In the genomic region with DNA sequence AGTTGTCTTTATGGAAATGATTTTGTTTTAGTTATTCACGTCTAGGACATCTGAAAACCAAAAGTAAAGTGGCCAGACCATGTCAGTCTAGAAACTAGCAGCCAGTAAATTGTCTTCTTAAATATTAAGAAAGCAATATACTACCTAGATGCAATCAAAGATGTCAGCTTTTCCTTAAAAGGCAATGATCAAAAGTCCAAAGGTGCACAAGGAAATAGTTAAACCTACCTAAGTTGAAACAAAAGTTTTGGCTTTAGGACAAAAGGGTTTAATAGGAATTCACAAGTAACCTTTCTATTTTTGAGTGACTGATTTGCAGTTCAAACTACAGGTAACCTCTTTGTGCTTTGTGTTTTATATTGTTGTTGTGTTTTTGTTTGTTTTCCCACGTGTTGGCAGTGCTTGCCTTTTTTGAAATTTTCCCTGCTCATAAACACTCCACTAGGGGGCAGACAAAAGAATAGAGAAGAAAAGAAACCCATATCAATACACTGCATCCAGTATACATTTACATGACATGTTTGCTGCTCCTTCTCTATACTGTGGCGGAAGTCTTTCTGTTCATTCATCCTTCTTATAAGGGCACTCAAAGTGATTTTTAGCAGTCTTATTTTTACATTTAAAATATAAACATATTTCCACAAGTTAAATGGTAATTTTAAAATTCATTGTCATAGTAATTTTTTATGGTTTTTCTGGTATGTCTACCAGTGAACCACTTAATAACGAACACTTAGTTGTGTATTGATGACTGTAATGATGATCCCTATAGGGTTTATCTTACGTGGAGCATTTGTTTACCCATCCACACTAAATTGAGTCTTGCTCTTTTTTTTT, we compare ENCODE assay signal across 8 cellular contexts.
A peak's percentile ranks its signal among the peaks of the same experiment; 100 is the strongest.
DNase-seq lines count a peak whose midpoint lies in the region; ATAC-seq, FAIRE-seq and TF ChIP-seq lines count a peak whose summit lies in the region.

No MANE protein-coding gene starts in this region.

- H3K27me3 ChIP-seq in Karpas-422 (ENCODE audit: low read length) (no peaks in the 10 kb centered on the region), gastrocnemius medialis (no peaks in the 10 kb centered on the region)

- H3K27ac Mint-ChIP-seq in activated naive CD4-positive, alpha-beta T cell treated with anti-CD3 and anti-CD28 coated beads for 36 hours, result no peak overlapping the region

- no peaks in the 10 kb centered on the region for H3K9me2 ChIP-seq in Karpas-422 (replicated peaks; ENCODE audit: insufficient read depth, low read length)

- CTCF ChIA-PET in activated naive CD4-positive, alpha-beta T cell treated with anti-CD3 and anti-CD28 coated beads for 36 hours (lab: Charles Lee), result no interaction called here

- H3K4me1 Mint-ChIP-seq in activated naive CD4-positive, alpha-beta T cell treated with anti-CD3 and anti-CD28 coated beads for 36 hours (ENCODE audit: low read depth), result peaks cover 8% of the 10 kb centered on the region

- H3K4me3 ChIP-seq in Karpas-422 (ENCODE audit: low read length), result no peak overlapping the region
- H3K4me3 ChIP-seq in gastrocnemius medialis, result no peak overlapping the region

- H3K9me3 ChIP-seq in Karpas-422 (ENCODE audit: low read length) (no peaks in the 10 kb centered on the region), gastrocnemius medialis (no peaks in the 10 kb centered on the region)

- H3K36me3 ChIP-seq in Karpas-422 (ENCODE audit: insufficient read depth, low read length), result no peaks in the 10 kb centered on the region
- no peaks in the 10 kb centered on the region for H3K36me3 ChIP-seq in gastrocnemius medialis

- in situ Hi-C loops in gastrocnemius medialis (cut with MboI; ENCODE audit: low sequenced_read_pairs in 4 of 4), result no loop called here

- no peak overlapping the region for H3K4me3 Mint-ChIP-seq in activated naive CD4-positive, alpha-beta T cell treated with anti-CD3 and anti-CD28 coated beads for 36 hours

- intact Hi-C loops in gastrocnemius medialis (cut with DNase I; ENCODE audit: low total_unique reads), result no loop called here
- intact Hi-C loops in activated naive CD4-positive, alpha-beta T cell treated with anti-CD3 and anti-CD28 coated beads for 36 hours (cut with micrococcal nuclease), result loop anchor here (1.0 to 5.0 kb wide), 2 partner anchors 93 to 114 kb away; a partner anchor contains a TSS

- H3K27ac ChIP-seq in Karpas-422 (ENCODE audit: low read length), result no peak overlapping the region
- peak overlapping the region; percentile 38 to 95 (median 83) for H3K27ac ChIP-seq in gastrocnemius medialis

- H3K79me2 ChIP-seq in Karpas-422 (ENCODE audit: low read length), result no peaks in the 10 kb centered on the region

- H3K4me1 ChIP-seq in Karpas-422 (ENCODE audit: low read length) (no peaks in the 10 kb centered on the region), gastrocnemius medialis (peaks cover 74 to 86% of the 10 kb centered on the region in 2 donors)

- peaks cover 14% of the 10 kb centered on the region for H3K27me3 Mint-ChIP-seq in activated naive CD4-positive, alpha-beta T cell treated with anti-CD3 and anti-CD28 coated beads for 36 hours (ENCODE audit: low read depth)

- ATAC-seq in GM21360 (IDR thresholded peaks at IDR 0.05; ENCODE audit: unreplicated experiment), result peak; percentile 64
- peak; percentile 75 for ATAC-seq in SK-N-SH treated with all-trans-retinoic acid at 6 μM for 48 hours
- ATAC-seq in gastrocnemius medialis, result no peak

- H3K9me3 Mint-ChIP-seq in activated naive CD4-positive, alpha-beta T cell treated with anti-CD3 and anti-CD28 coated beads for 36 hours, result no peaks in the 10 kb centered on the region

- H3K36me3 Mint-ChIP-seq in activated naive CD4-positive, alpha-beta T cell treated with anti-CD3 and anti-CD28 coated beads for 36 hours (ENCODE audit: low read depth), result no peaks in the 10 kb centered on the region

- H3K9ac ChIP-seq in Karpas-422 (ENCODE audit: low read length), result no peak overlapping the region

- H4K20me1 ChIP-seq in Karpas-422 (ENCODE audit: insufficient read depth, low read depth, low read length), result no peaks in the 10 kb centered on the region

- TF ChIP-seq CTCF in gastrocnemius medialis (IDR thresholded peaks at IDR 0.05 in 4 of 5, conservative IDR thresholded peaks at IDR 0.05 in 1 of 5), result peak; percentile 37 to 69 (median 56)

- no peak overlapping the region for H2AFZ ChIP-seq in Karpas-422 (ENCODE audit: low read length)

- no peak overlapping the region for H3K4me2 ChIP-seq in Karpas-422 (ENCODE audit: low read depth, low read length, poor library complexity, severe bottlenecking)

- DNase-seq in EL (peak; percentile 44), Karpas-422 (peak; percentile 73), fibroblast of peridontal ligament (ENCODE audit: extremely low read depth) (peak; percentile 40), gastrocnemius medialis (no peak), RCC 7860 (ENCODE audit: low spot score) (no peak)
- no peak for DNase-seq in activated naive CD4-positive, alpha-beta T cell treated with anti-CD3 and anti-CD28 coated beads for 36 hours

- TF ChIP-seq POLR2A in gastrocnemius medialis (IDR thresholded peaks at IDR 0.05), result no peak

- FAIRE-seq in RCC 7860 (lab: Jason Lieb, UNC), result no peak

TF ChIP-seq in SK-N-SH treated with all-trans-retinoic acid at 6 μM for 48 hours, 23 proteins besides CTCF, POLR2A, EP300 and RAD21:
- TF ChIP-seq ISL1 (CRISPR knock-in tag; IDR thresholded peaks at IDR 0.05) (no peak), ZNF8 (CRISPR knock-in tag; IDR thresholded peaks at IDR 0.05) (no peak), TOX (CRISPR knock-in tag; IDR thresholded peaks at IDR 0.05; ENCODE audit: borderline replicate concordance) (no peak), SNAI2 (CRISPR knock-in tag; IDR thresholded peaks at IDR 0.05) (no peak), ZNF70 (CRISPR knock-in tag; IDR thresholded peaks at IDR 0.05) (no peak), BACH2 (CRISPR knock-in tag; IDR thresholded peaks at IDR 0.05; ENCODE audit: borderline replicate concordance) (no peak), GLIS3 (CRISPR knock-in tag; IDR thresholded peaks at IDR 0.05) (no peak), OSR1 (CRISPR knock-in tag; IDR thresholded peaks at IDR 0.05) (no peak), ZFP30 (CRISPR knock-in tag; IDR thresholded peaks at IDR 0.05) (no peak), PPARA (CRISPR knock-in tag; IDR thresholded peaks at IDR 0.05; ENCODE audit: borderline replicate concordance) (no peak), RARB (CRISPR knock-in tag; IDR thresholded peaks at IDR 0.05) (no peak), ZFP3 (CRISPR knock-in tag; IDR thresholded peaks at IDR 0.05) (no peak), ARNTL (CRISPR knock-in tag; IDR thresholded peaks at IDR 0.05; ENCODE audit: borderline replicate concordance, low read depth) (no peak), ESRRG (CRISPR knock-in tag; IDR thresholded peaks at IDR 0.05) (no peak), TCF4 (CRISPR knock-in tag; IDR thresholded peaks at IDR 0.05; ENCODE audit: borderline replicate concordance) (no peak)
- TF ChIP-seq, protein P1, sequence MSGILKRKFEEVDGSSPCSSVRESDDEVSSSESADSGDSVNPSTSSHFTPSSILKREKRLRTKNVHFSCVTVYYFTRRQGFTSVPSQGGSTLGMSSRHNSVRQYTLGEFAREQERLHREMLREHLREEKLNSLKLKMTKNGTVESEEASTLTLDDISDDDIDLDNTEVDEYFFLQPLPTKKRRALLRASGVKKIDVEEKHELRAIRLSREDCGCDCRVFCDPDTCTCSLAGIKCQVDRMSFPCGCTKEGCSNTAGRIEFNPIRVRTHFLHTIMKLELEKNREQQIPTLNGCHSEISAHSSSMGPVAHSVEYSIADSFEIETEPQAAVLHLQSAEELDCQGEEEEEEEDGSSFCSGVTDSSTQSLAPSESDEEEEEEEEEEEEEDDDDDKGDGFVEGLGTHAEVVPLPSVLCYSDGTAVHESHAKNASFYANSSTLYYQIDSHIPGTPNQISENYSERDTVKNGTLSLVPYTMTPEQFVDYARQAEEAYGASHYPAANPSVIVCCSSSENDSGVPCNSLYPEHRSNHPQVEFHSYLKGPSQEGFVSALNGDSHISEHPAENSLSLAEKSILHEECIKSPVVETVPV (CRISPR knock-in tag; IDR thresholded peaks at IDR 0.05), result no peak
- TF ChIP-seq, protein P2, sequence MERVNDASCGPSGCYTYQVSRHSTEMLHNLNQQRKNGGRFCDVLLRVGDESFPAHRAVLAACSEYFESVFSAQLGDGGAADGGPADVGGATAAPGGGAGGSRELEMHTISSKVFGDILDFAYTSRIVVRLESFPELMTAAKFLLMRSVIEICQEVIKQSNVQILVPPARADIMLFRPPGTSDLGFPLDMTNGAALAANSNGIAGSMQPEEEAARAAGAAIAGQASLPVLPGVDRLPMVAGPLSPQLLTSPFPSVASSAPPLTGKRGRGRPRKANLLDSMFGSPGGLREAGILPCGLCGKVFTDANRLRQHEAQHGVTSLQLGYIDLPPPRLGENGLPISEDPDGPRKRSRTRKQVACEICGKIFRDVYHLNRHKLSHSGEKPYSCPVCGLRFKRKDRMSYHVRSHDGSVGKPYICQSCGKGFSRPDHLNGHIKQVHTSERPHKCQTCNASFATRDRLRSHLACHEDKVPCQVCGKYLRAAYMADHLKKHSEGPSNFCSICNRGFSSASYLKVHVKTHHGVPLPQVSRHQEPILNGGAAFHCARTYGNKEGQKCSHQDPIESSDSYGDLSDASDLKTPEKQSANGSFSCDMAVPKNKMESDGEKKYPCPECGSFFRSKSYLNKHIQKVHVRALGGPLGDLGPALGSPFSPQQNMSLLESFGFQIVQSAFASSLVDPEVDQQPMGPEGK (CRISPR knock-in tag; IDR thresholded peaks at IDR 0.05; ENCODE audit: borderline replicate concordance), result no peak
- TF ChIP-seq, protein P3, sequence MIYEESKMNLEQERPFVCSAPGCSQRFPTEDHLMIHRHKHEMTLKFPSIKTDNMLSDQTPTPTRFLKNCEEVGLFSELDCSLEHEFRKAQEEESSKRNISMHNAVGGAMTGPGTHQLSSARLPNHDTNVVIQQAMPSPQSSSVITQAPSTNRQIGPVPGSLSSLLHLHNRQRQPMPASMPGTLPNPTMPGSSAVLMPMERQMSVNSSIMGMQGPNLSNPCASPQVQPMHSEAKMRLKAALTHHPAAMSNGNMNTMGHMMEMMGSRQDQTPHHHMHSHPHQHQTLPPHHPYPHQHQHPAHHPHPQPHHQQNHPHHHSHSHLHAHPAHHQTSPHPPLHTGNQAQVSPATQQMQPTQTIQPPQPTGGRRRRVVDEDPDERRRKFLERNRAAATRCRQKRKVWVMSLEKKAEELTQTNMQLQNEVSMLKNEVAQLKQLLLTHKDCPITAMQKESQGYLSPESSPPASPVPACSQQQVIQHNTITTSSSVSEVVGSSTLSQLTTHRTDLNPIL (CRISPR knock-in tag; IDR thresholded peaks at IDR 0.05; ENCODE audit: low read depth), result no peak

Comparison
In these comparisons a context has a peak if more than half of its experiments do, and no peak if none do; other contexts are left out.
1. DNase-seq: peak in EL (single experiment), Karpas-422 (single experiment) and fibroblast of peridontal ligament (single experiment); none in gastrocnemius medialis (0 of 2), RCC 7860 (single experiment) and activated naive CD4-positive, alpha-beta T cell treated with anti-CD3 and anti-CD28 coated beads for 36 hours (single experiment).
2. ATAC-seq: peak in GM21360 (single experiment) and SK-N-SH treated with all-trans-retinoic acid at 6 μM for 48 hours (single experiment); none in gastrocnemius medialis (0 of 2).